ENCODE assay signal across 25 cellular contexts in the genomic region with DNA sequence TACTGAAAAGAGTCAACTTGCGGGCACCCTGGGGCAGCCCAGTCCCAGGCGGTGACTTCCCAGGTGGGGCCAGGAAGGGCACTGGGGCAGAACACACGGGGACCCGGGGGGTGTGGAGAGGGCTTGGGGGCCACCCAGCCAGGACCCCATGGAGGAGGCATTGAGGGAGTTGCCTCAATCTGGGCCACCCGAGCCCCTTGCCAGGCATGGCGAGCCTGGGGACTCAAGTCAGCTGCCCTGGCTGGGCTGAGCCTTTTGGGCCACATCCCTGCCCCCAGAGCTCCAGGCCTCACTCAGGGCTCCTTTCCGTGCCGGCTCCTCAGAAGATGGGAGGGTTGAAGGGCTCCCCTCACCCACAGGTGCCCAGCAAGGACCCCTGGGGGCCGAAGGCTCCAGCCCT. TPM values are rescaled to one million over a fixed set of nuclear protein-coding genes. Genes with fewer than 3 reads are reported as not detected.
"Had no signal": no experiment of that assay in that cellular context is flagged by ENCODE, and none has a peak within 500 bp of the region (broad histone marks: within the 10 kb centered on the region; RNA-seq: fewer than 3 reads in every experiment).

No MANE protein-coding gene starts in this region.

- H3K27me3 ChIP-seq: body of pancreas had no signal

- DNase-seq: activated B cell treated with CpG ODN at 0.5 μM for 24 hours; activated CD4-positive, alpha-beta T cell treated with anti-CD3 and anti-CD28 coated beads for 1 hour; activated CD4-positive, alpha-beta T cell treated with anti-CD3 and anti-CD28 coated beads, Interleukin-2, amount 10 ng/mL, durations not matched to agents 24 days and 14 days; activated effector memory CD4-positive, alpha-beta T cell treated with anti-CD3 and anti-CD28 coated beads, Interleukin-2, amount 50 U/mL, for 16 hours; activated T-cell treated with anti-CD3 and anti-CD28 coated beads, Interleukin-2, amount 50 U/mL, for 4 hours; amniotic stem cell; KG1; NCI-H1048; NCI-H2029; NCI-H2107; NCI-H2171 treated with DMSO at 0.1 percent for 48 hours; NCI-H226; NCI-H526 treated with DMSO at 0.1 percent for 48 hours; NK-92 treated with Interleukin-12 subunit alpha and Interleukin-12 subunit beta, amount 100 ng/mL, for 24 hours; OCI-M1; RPMI8226; SHP77 treated with DMSO at 0.1 percent for 48 hours; T-helper 9 cell had no signal

- H3K4me3 ChIP-seq: ascending aorta, body of pancreas had no signal

- H3K4me1 ChIP-seq: ascending aorta had no signal

- H3K27ac ChIP-seq: ascending aorta, body of pancreas had no signal

- H3K36me3 ChIP-seq: ascending aorta had no signal

- FAIRE-seq: bronchial epithelial cell, TTC549 had no signal

RNA-seq across cellular contexts. Expression of a gene that starts 6.6 kb away (rescaled TPM):
- total RNA-seq: activated B cell treated with CpG ODN at 0.5 μM for 24 hours, bronchial epithelial cell, LHCN-M2, M059J had no signal
- polyA plus RNA-seq: IgD-negative memory B cell had no signal
